Comparison of ENCODE assay signal across 6 cellular contexts in the genomic region with DNA sequence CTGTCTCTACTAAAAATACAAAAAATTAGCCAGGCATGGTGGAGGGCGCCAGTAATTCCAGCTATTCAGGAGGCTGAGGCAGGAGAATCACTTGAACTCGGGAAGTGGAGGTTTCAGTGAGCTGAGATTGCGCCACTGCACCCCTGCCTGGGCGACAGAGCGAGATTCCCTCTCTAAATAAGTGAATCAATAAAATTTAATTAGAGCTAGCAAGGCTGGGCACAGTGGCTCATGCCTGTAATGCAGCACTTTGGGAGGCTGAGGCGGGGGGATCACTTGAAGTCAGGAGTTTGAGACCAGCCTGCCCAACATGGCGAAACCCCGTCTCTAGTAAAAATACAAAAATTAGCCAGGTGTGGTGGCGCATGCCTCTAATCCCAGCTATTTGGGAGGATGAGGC. TPM values are rescaled to one million over a fixed set of nuclear protein-coding genes. Genes with fewer than 3 reads are reported as not detected.
DNase-seq lines count a peak whose midpoint lies in the region; ATAC-seq, FAIRE-seq and TF ChIP-seq lines count a peak whose summit lies in the region.
"Not testable (repeated sequence)": the region's sequence is repeated elsewhere in the genome, so short reads cannot be mapped to it uniquely, and the experiment has no call there.

No MANE protein-coding gene starts in this region.

- TF ChIP-seq RAD21 in HepG2 (CRISPR knock-in tag; IDR thresholded peaks at IDR 0.05): not testable (repeated sequence)

- not testable (repeated sequence) for H4K20me1 ChIP-seq in HepG2 (ENCODE audit: insufficient read depth, low read length)

- intact Hi-C loops in cardiac septum (cut with DNase I); kidney (cut with DNase I); HepG2 (cut with micrococcal nuclease; ENCODE audit: unreplicated experiment); lower lobe of right lung (cut with DNase I); spleen (cut with DNase I; ENCODE audit: low total_unique reads): not testable (repeated sequence)

- in situ Hi-C loops in HepG2 (cut with HindIII; ENCODE audit: extremely low pct_ligation_motif_present, low pct_unique_long_range_greater_than_20kb): not testable (repeated sequence)

- not testable (repeated sequence) for H3K4me3 ChIP-seq in kidney (ENCODE audit: low read length in 2 of 2); HepG2 (replicated peaks in 1 of 3; ENCODE audit: insufficient read depth in 1 of 3, low read depth in 2 of 3, low read length in 3 of 3); lower lobe of right lung; spleen

- not testable (repeated sequence) for H3K9ac ChIP-seq in kidney (ENCODE audit: low read length in 2 of 2); HepG2 (ENCODE audit: insufficient read depth, low read depth, low read length)

- not testable (repeated sequence) for TF ChIP-seq EP300 in HepG2 (IDR thresholded peaks at IDR 0.05; ENCODE audit: low read depth in 2 of 2, low read length in 2 of 2); HepG2 (CRISPR knock-in tag; IDR thresholded peaks at IDR 0.05; ENCODE audit: borderline replicate concordance)

- peak overlapping the region; percentile 21 for H3K27ac ChIP-seq in RWPE1
- not testable (repeated sequence) for H3K27ac ChIP-seq in kidney (ENCODE audit: low read depth in 2 of 2, low read length in 2 of 2); HepG2 (ENCODE audit: extremely low read length, insufficient read depth, low read length); lower lobe of right lung; spleen

- not testable (repeated sequence) for H3K79me2 ChIP-seq in HepG2 (ENCODE audit: insufficient read depth, low read length)

- not testable (repeated sequence) for H3K9me3 ChIP-seq in kidney (ENCODE audit: control insufficient read depth in 1 of 2, low read length in 2 of 2); HepG2 (ENCODE audit: low read length); lower lobe of right lung; spleen

- H3K4me1 ChIP-seq in kidney (ENCODE audit: control insufficient read depth in 1 of 2, insufficient read depth in 1 of 2, low read depth in 1 of 2, low read length in 2 of 2); HepG2 (ENCODE audit: insufficient read depth, low read length); lower lobe of right lung; spleen: not testable (repeated sequence)

- H3K36me3 ChIP-seq in kidney (ENCODE audit: control insufficient read depth in 1 of 2, insufficient read depth in 2 of 2, low read length in 2 of 2) (peaks cover 11 to 12% of the 10 kb centered on the region in 2 donors), HepG2 (replicated peaks in 1 of 2; ENCODE audit: control insufficient read depth in 1 of 2, insufficient read depth in 2 of 2, low read length in 2 of 2) (peaks cover 25 to 40% of the 10 kb centered on the region in 2 experiments), lower lobe of right lung (peaks cover 48% of the 10 kb centered on the region), spleen (peaks cover 0 to 53% (median 32%) of the 10 kb centered on the region in 6 donors)

- POLR2A ChIA-PET in RWPE1 (lab: Yijun Ruan, JAX; ENCODE audit: low non-redundant PET): not testable (repeated sequence)
- POLR2A ChIA-PET in HepG2 (lab: Yijun Ruan, JAX): interaction anchor here (2.3 kb wide), 1 partner anchor 15 kb away, joined by 7 read pairs; no protein-coding TSS in a partner anchor

- H3K4me2 ChIP-seq in HepG2 (ENCODE audit: low read depth, low read length): not testable (repeated sequence)

- ATAC-seq in HepG2, lower lobe of right lung: not testable (repeated sequence)

- TF ChIP-seq POLR2A in HepG2 (IDR thresholded peaks at IDR 0.05; ENCODE audit: insufficient read depth in 1 of 2, low read depth in 2 of 2, low read length in 2 of 2); spleen (IDR thresholded peaks at IDR 0.05): not testable (repeated sequence)

- WGBS in HepG2 (ENCODE audit: low lambda C conversion rate): 98% methylated on average over 9 of the region's 9 CpGs
- 92 to 98% (median 95%) methylated on average over 9 of the region's 9 CpGs for WGBS in spleen, 5 donors

- not testable (repeated sequence) for H3K27me3 ChIP-seq in HepG2 (ENCODE audit: control insufficient read depth in 1 of 2, insufficient read depth in 2 of 2, low read length in 2 of 2); lower lobe of right lung (ENCODE audit: low read depth); spleen (replicated peaks in 1 of 7)

- BruUV-seq in HepG2 (replicated peaks; lab: Mats Ljungman, UMichigan): not testable (repeated sequence)

- FAIRE-seq in kidney (lab: Jason Lieb, UNC); HepG2 (lab: Jason Lieb, UNC): not testable (repeated sequence)

- CTCF ChIA-PET in RWPE1 (lab: Yijun Ruan, JAX); HepG2 (lab: Yijun Ruan, JAX; ENCODE audit: low intra/inter-chr PET ratio, low total read pairs): not testable (repeated sequence)

- not testable (repeated sequence) for TF ChIP-seq CTCF in RWPE1 (conservative IDR thresholded peaks at IDR 0.05; ENCODE audit: low read depth); kidney (IDR thresholded peaks at IDR 0.05; ENCODE audit: borderline replicate concordance, extremely low read depth, insufficient read depth); HepG2 (CRISPR knock-in tag; IDR thresholded peaks at IDR 0.05); lower lobe of right lung (IDR thresholded peaks at IDR 0.05); spleen (IDR thresholded peaks at IDR 0.05 in 8 of 11, conservative IDR thresholded peaks at IDR 0.05 in 3 of 11)

- H2AFZ ChIP-seq in HepG2 (ENCODE audit: low read length): not testable (repeated sequence)

- not testable (repeated sequence) for DNase-seq in RWPE1 (ENCODE audit: low spot score); HepG2 (ENCODE audit: low spot score)
- DNase-seq in cardiac septum (ENCODE audit: low spot score): peak; percentile 55
- DNase-seq in kidney: peak; percentile 51
- DNase-seq in lower lobe of right lung: peak; percentile 35
- peak; percentile 41 for DNase-seq in spleen

RNA-seq across cellular contexts. Expression of a gene that starts 14.5 kb away (rescaled TPM):
- total RNA-seq in cardiac septum (6.9 TPM), kidney (20.0 TPM), HepG2 (2016; rRNA removed; fragmentation: Illumina TruSeq; extraction: Trizol) (7.4 and 10.1 TPM in 2 replicates), lower lobe of right lung (18.5 TPM), spleen (1 to 10 TPM; 1.4 to 5.5 (median 2.3) TPM)
- polyA plus RNA-seq in kidney (ENCODE audit: insufficient read depth, low read depth, low replicate concordance) (23.0 TPM), HepG2 (2011; rRNA removed) (31.3 and 49.2 TPM in 2 replicates), spleen (1 to 10 TPM in 1 of 3 donors, under 1 TPM in 2; 0.64 to 1.6 (median 0.96) TPM)
- 1.6 and 1.9 TPM in 2 replicates for total RNA-seq in HepG2 (2016; cell fraction: cytosol; rRNA removed; fragmentation: Illumina TruSeq; extraction: Trizol; ENCODE audit: low read depth)
- total RNA-seq in HepG2 (2016; cell fraction: insoluble cytoplasmic fraction; rRNA removed; fragmentation: Illumina TruSeq; extraction: Trizol): 7.6 and 10.2 TPM in 2 replicates
- total RNA-seq in HepG2 (2016; cell fraction: membrane; rRNA removed; fragmentation: Illumina TruSeq; extraction: Trizol): 5.4 and 6.1 TPM in 2 replicates
- 7.0 and 8.3 TPM in 2 replicates for total RNA-seq in HepG2 (2016; cell fraction: nucleus; rRNA removed; fragmentation: Illumina TruSeq; extraction: Trizol)
- 33.5 and 37.7 TPM in 2 replicates for polyA plus RNA-seq in HepG2 (2011; cell fraction: cytosol; rRNA removed)
- 96.7 and 99.2 TPM in 2 replicates for polyA plus RNA-seq in HepG2 (2011; cell fraction: nucleus; rRNA removed)
- polyA plus RNA-seq in HepG2 (2012): 15.6 and 27.0 TPM in 2 replicates
- polyA plus RNA-seq in HepG2 (2016; cell fraction: cytosol; fragmentation: Illumina TruSeq; extraction: Trizol; ENCODE audit: low read depth): 1.5 TPM in 2 replicates
- 10.0 and 11.9 TPM in 2 replicates for polyA plus RNA-seq in HepG2 (2016; cell fraction: insoluble cytoplasmic fraction; fragmentation: Illumina TruSeq; extraction: Trizol; ENCODE audit: low read depth)
- 5.0 and 5.4 TPM in 2 replicates for polyA plus RNA-seq in HepG2 (2016; cell fraction: membrane; fragmentation: Illumina TruSeq; extraction: Trizol; ENCODE audit: low read depth)
- polyA plus RNA-seq in HepG2 (2016; cell fraction: nucleus; fragmentation: Illumina TruSeq; extraction: Trizol; ENCODE audit: insufficient read depth, low read depth): 19.6 and 21.4 TPM in 2 replicates
- 1.3 and 64.0 TPM in 2 replicates for polyA minus RNA-seq in HepG2 (2011; rRNA and poly(A)+ RNA removed; ENCODE audit: low replicate concordance)
- polyA minus RNA-seq in HepG2 (2011; cell fraction: cytosol; rRNA and poly(A)+ RNA removed): 19.8 and 26.7 TPM in 2 replicates
- polyA minus RNA-seq in HepG2 (2011; cell fraction: nucleus; rRNA and poly(A)+ RNA removed): 14.9 and 19.3 TPM in 2 replicates

RNA-seq across cellular contexts. Expression of a gene that starts 16.6 kb away (rescaled TPM):
- 29.1 TPM for total RNA-seq in cardiac septum
- total RNA-seq in kidney: 81.8 TPM
- 92.5 TPM for polyA plus RNA-seq in kidney (ENCODE audit: insufficient read depth, low read depth, low replicate concordance)
- 75.4 and 149 TPM in 2 replicates for total RNA-seq in HepG2 (2016; rRNA removed; fragmentation: Illumina TruSeq; extraction: Trizol)
- total RNA-seq in HepG2 (2016; cell fraction: cytosol; rRNA removed; fragmentation: Illumina TruSeq; extraction: Trizol; ENCODE audit: low read depth): 59.4 and 65.6 TPM in 2 replicates
- total RNA-seq in HepG2 (2016; cell fraction: insoluble cytoplasmic fraction; rRNA removed; fragmentation: Illumina TruSeq; extraction: Trizol): 69.3 and 161 TPM in 2 replicates
- total RNA-seq in HepG2 (2016; cell fraction: membrane; rRNA removed; fragmentation: Illumina TruSeq; extraction: Trizol): 57.6 and 58.7 TPM in 2 replicates
- total RNA-seq in HepG2 (2016; cell fraction: nucleus; rRNA removed; fragmentation: Illumina TruSeq; extraction: Trizol): 105 and 136 TPM in 2 replicates
- 96.7 and 116 TPM in 2 replicates for polyA plus RNA-seq in HepG2 (2011; rRNA removed)
- polyA plus RNA-seq in HepG2 (2011; cell fraction: cytosol; rRNA removed): 133 and 142 TPM in 2 replicates
- 122 and 134 TPM in 2 replicates for polyA plus RNA-seq in HepG2 (2011; cell fraction: nucleus; rRNA removed)
- polyA plus RNA-seq in HepG2 (2012): 104 and 147 TPM in 2 replicates
- 51.1 and 51.9 TPM in 2 replicates for polyA plus RNA-seq in HepG2 (2016; cell fraction: cytosol; fragmentation: Illumina TruSeq; extraction: Trizol; ENCODE audit: low read depth)
- polyA plus RNA-seq in HepG2 (2016; cell fraction: insoluble cytoplasmic fraction; fragmentation: Illumina TruSeq; extraction: Trizol; ENCODE audit: low read depth): 80.6 and 85.9 TPM in 2 replicates
- 52.8 and 53.4 TPM in 2 replicates for polyA plus RNA-seq in HepG2 (2016; cell fraction: membrane; fragmentation: Illumina TruSeq; extraction: Trizol; ENCODE audit: low read depth)
- 240 and 250 TPM in 2 replicates for polyA plus RNA-seq in HepG2 (2016; cell fraction: nucleus; fragmentation: Illumina TruSeq; extraction: Trizol; ENCODE audit: insufficient read depth, low read depth)
- 19.0 and 51.1 TPM in 2 replicates for polyA minus RNA-seq in HepG2 (2011; rRNA and poly(A)+ RNA removed; ENCODE audit: low replicate concordance)
- polyA minus RNA-seq in HepG2 (2011; cell fraction: cytosol; rRNA and poly(A)+ RNA removed): 40.1 and 44.2 TPM in 2 replicates
- 48.9 and 52.6 TPM in 2 replicates for polyA minus RNA-seq in HepG2 (2011; cell fraction: nucleus; rRNA and poly(A)+ RNA removed)
- 89.8 TPM for total RNA-seq in lower lobe of right lung
- 10 to 100 TPM; 38.2 to 53.7 (median 48.2) TPM for total RNA-seq in spleen
- 10 to 100 TPM; 25.6 to 37.3 (median 28.1) TPM for polyA plus RNA-seq in spleen

RNA-seq across cellular contexts. Expression of a gene that starts 21.4 kb away (rescaled TPM):
- total RNA-seq in cardiac septum (24.1 TPM), kidney (59.7 TPM), HepG2 (2016; rRNA removed; fragmentation: Illumina TruSeq; extraction: Trizol) (101 and 103 TPM in 2 replicates), lower lobe of right lung (40.9 TPM), spleen (10 to 100 TPM; 26.1 to 54.8 (median 38.1) TPM)
- polyA plus RNA-seq in kidney (ENCODE audit: insufficient read depth, low read depth, low replicate concordance) (81.1 TPM), HepG2 (2011; rRNA removed) (60.1 and 73.4 TPM in 2 replicates), spleen (100 to 1,000 TPM; 111 to 173 (median 165) TPM)
- total RNA-seq in HepG2 (2016; cell fraction: cytosol; rRNA removed; fragmentation: Illumina TruSeq; extraction: Trizol; ENCODE audit: low read depth): 30.5 and 31.5 TPM in 2 replicates
- 108 TPM in 2 replicates for total RNA-seq in HepG2 (2016; cell fraction: insoluble cytoplasmic fraction; rRNA removed; fragmentation: Illumina TruSeq; extraction: Trizol)
- 45.6 and 53.1 TPM in 2 replicates for total RNA-seq in HepG2 (2016; cell fraction: membrane; rRNA removed; fragmentation: Illumina TruSeq; extraction: Trizol)
- 51.5 and 65.6 TPM in 2 replicates for total RNA-seq in HepG2 (2016; cell fraction: nucleus; rRNA removed; fragmentation: Illumina TruSeq; extraction: Trizol)
- 53.2 and 73.4 TPM in 2 replicates for polyA plus RNA-seq in HepG2 (2011; cell fraction: cytosol; rRNA removed)
- 110 and 129 TPM in 2 replicates for polyA plus RNA-seq in HepG2 (2011; cell fraction: nucleus; rRNA removed)
- polyA plus RNA-seq in HepG2 (2012): 55.6 and 63.4 TPM in 2 replicates
- polyA plus RNA-seq in HepG2 (2016; cell fraction: cytosol; fragmentation: Illumina TruSeq; extraction: Trizol; ENCODE audit: low read depth): 27.3 and 27.6 TPM in 2 replicates
- polyA plus RNA-seq in HepG2 (2016; cell fraction: insoluble cytoplasmic fraction; fragmentation: Illumina TruSeq; extraction: Trizol; ENCODE audit: low read depth): 106 and 109 TPM in 2 replicates
- polyA plus RNA-seq in HepG2 (2016; cell fraction: membrane; fragmentation: Illumina TruSeq; extraction: Trizol; ENCODE audit: low read depth): 28.9 and 33.4 TPM in 2 replicates
- 144 and 151 TPM in 2 replicates for polyA plus RNA-seq in HepG2 (2016; cell fraction: nucleus; fragmentation: Illumina TruSeq; extraction: Trizol; ENCODE audit: insufficient read depth, low read depth)
- 24.1 and 25.5 TPM in 2 replicates for polyA minus RNA-seq in HepG2 (2011; rRNA and poly(A)+ RNA removed; ENCODE audit: low replicate concordance)
- polyA minus RNA-seq in HepG2 (2011; cell fraction: cytosol; rRNA and poly(A)+ RNA removed): 15.4 and 25.9 TPM in 2 replicates
- polyA minus RNA-seq in HepG2 (2011; cell fraction: nucleus; rRNA and poly(A)+ RNA removed): 23.0 and 28.2 TPM in 2 replicates

RNA-seq across cellular contexts. Expression of a gene that starts 28.2 kb away (rescaled TPM):
- 23.2 TPM for total RNA-seq in cardiac septum
- 15.8 TPM for total RNA-seq in kidney
- 17.3 TPM for polyA plus RNA-seq in kidney (ENCODE audit: insufficient read depth, low read depth, low replicate concordance)
- 46.8 and 63.4 TPM in 2 replicates for total RNA-seq in HepG2 (2016; rRNA removed; fragmentation: Illumina TruSeq; extraction: Trizol)
- 4.3 and 4.6 TPM in 2 replicates for total RNA-seq in HepG2 (2016; cell fraction: cytosol; rRNA removed; fragmentation: Illumina TruSeq; extraction: Trizol; ENCODE audit: low read depth)
- 45.4 and 62.9 TPM in 2 replicates for total RNA-seq in HepG2 (2016; cell fraction: insoluble cytoplasmic fraction; rRNA removed; fragmentation: Illumina TruSeq; extraction: Trizol)
- total RNA-seq in HepG2 (2016; cell fraction: membrane; rRNA removed; fragmentation: Illumina TruSeq; extraction: Trizol): 15.5 and 16.7 TPM in 2 replicates
- 27.9 and 28.4 TPM in 2 replicates for total RNA-seq in HepG2 (2016; cell fraction: nucleus; rRNA removed; fragmentation: Illumina TruSeq; extraction: Trizol)
- 34.4 and 36.6 TPM in 2 replicates for polyA plus RNA-seq in HepG2 (2011; rRNA removed)
- polyA plus RNA-seq in HepG2 (2011; cell fraction: cytosol; rRNA removed): 23.0 and 32.0 TPM in 2 replicates
- 12.1 and 17.5 TPM in 2 replicates for polyA plus RNA-seq in HepG2 (2011; cell fraction: nucleus; rRNA removed)
- 23.7 and 26.2 TPM in 2 replicates for polyA plus RNA-seq in HepG2 (2012)
- 2.5 TPM in 2 replicates for polyA plus RNA-seq in HepG2 (2016; cell fraction: cytosol; fragmentation: Illumina TruSeq; extraction: Trizol; ENCODE audit: low read depth)
- 55.4 and 56.5 TPM in 2 replicates for polyA plus RNA-seq in HepG2 (2016; cell fraction: insoluble cytoplasmic fraction; fragmentation: Illumina TruSeq; extraction: Trizol; ENCODE audit: low read depth)
- polyA plus RNA-seq in HepG2 (2016; cell fraction: membrane; fragmentation: Illumina TruSeq; extraction: Trizol; ENCODE audit: low read depth): 6.5 and 7.2 TPM in 2 replicates
- polyA plus RNA-seq in HepG2 (2016; cell fraction: nucleus; fragmentation: Illumina TruSeq; extraction: Trizol; ENCODE audit: insufficient read depth, low read depth): 33.3 and 36.2 TPM in 2 replicates
- polyA minus RNA-seq in HepG2 (2011; rRNA and poly(A)+ RNA removed; ENCODE audit: low replicate concordance): 24.9 and 38.7 TPM in 2 replicates
- 27.8 and 30.8 TPM in 2 replicates for polyA minus RNA-seq in HepG2 (2011; cell fraction: cytosol; rRNA and poly(A)+ RNA removed)
- polyA minus RNA-seq in HepG2 (2011; cell fraction: nucleus; rRNA and poly(A)+ RNA removed): 26.4 and 34.6 TPM in 2 replicates
- total RNA-seq in lower lobe of right lung: 16.4 TPM
- 10 to 100 TPM; 17.0 to 22.6 (median 18.5) TPM for total RNA-seq in spleen
- 10 to 100 TPM in 1 of 3 donors, 1 to 10 TPM in 2; 8.4 to 11.1 (median 9.0) TPM for polyA plus RNA-seq in spleen

RNA-seq across cellular contexts. Expression of a gene that starts 28.2 kb away (rescaled TPM):
- 3.9 TPM for total RNA-seq in cardiac septum
- total RNA-seq in kidney: 7.2 TPM
- 5.6 TPM for polyA plus RNA-seq in kidney (ENCODE audit: insufficient read depth, low read depth, low replicate concordance)
- total RNA-seq in HepG2 (2016; rRNA removed; fragmentation: Illumina TruSeq; extraction: Trizol): 5.4 and 5.6 TPM in 2 replicates
- 1.1 and 1.2 TPM in 2 replicates for total RNA-seq in HepG2 (2016; cell fraction: cytosol; rRNA removed; fragmentation: Illumina TruSeq; extraction: Trizol; ENCODE audit: low read depth)
- 4.7 and 5.2 TPM in 2 replicates for total RNA-seq in HepG2 (2016; cell fraction: insoluble cytoplasmic fraction; rRNA removed; fragmentation: Illumina TruSeq; extraction: Trizol)
- total RNA-seq in HepG2 (2016; cell fraction: membrane; rRNA removed; fragmentation: Illumina TruSeq; extraction: Trizol): 3.0 TPM in 2 replicates
- 3.8 and 4.4 TPM in 2 replicates for total RNA-seq in HepG2 (2016; cell fraction: nucleus; rRNA removed; fragmentation: Illumina TruSeq; extraction: Trizol)
- 4.6 and 5.3 TPM in 2 replicates for polyA plus RNA-seq in HepG2 (2011; rRNA removed)
- 4.0 and 4.4 TPM in 2 replicates for polyA plus RNA-seq in HepG2 (2011; cell fraction: cytosol; rRNA removed)
- 6.4 and 7.0 TPM in 2 replicates for polyA plus RNA-seq in HepG2 (2011; cell fraction: nucleus; rRNA removed)
- polyA plus RNA-seq in HepG2 (2012): 3.5 and 3.7 TPM in 2 replicates
- polyA plus RNA-seq in HepG2 (2016; cell fraction: cytosol; fragmentation: Illumina TruSeq; extraction: Trizol; ENCODE audit: low read depth): 0.60 and 0.69 TPM in 2 replicates
- 5.0 and 5.2 TPM in 2 replicates for polyA plus RNA-seq in HepG2 (2016; cell fraction: insoluble cytoplasmic fraction; fragmentation: Illumina TruSeq; extraction: Trizol; ENCODE audit: low read depth)
- 1.2 and 1.6 TPM in 2 replicates for polyA plus RNA-seq in HepG2 (2016; cell fraction: membrane; fragmentation: Illumina TruSeq; extraction: Trizol; ENCODE audit: low read depth)
- polyA plus RNA-seq in HepG2 (2016; cell fraction: nucleus; fragmentation: Illumina TruSeq; extraction: Trizol; ENCODE audit: insufficient read depth, low read depth): 5.2 and 5.3 TPM in 2 replicates
- 2.1 and 16.1 TPM in 2 replicates for polyA minus RNA-seq in HepG2 (2011; rRNA and poly(A)+ RNA removed; ENCODE audit: low replicate concordance)
- 4.9 and 5.5 TPM in 2 replicates for polyA minus RNA-seq in HepG2 (2011; cell fraction: cytosol; rRNA and poly(A)+ RNA removed)
- 5.0 and 6.8 TPM in 2 replicates for polyA minus RNA-seq in HepG2 (2011; cell fraction: nucleus; rRNA and poly(A)+ RNA removed)
- total RNA-seq in lower lobe of right lung: 5.8 TPM
- 1 to 10 TPM; 5.9 to 8.1 (median 7.3) TPM for total RNA-seq in spleen
- polyA plus RNA-seq in spleen: 1 to 10 TPM; 2.4 to 4.0 (median 2.9) TPM
